In genomic region chr9:138077126-138077525, GRCh38 we compare ENCODE assay signal across 1 cellular context.
TF ChIP-seq lines count a peak whose summit lies in the region.

No MANE protein-coding gene starts in this region.

TF ChIP-seq in WTC11, 78 proteins besides CTCF, POLR2A, EP300 and RAD21 (continued from another document):
- TF ChIP-seq PRDM15 (CRISPR knock-in tag; IDR thresholded peaks at IDR 0.05) (no peak), SP1 (CRISPR knock-in tag; conservative IDR thresholded peaks at IDR 0.05) (no peak)
TF ChIP-seq in WTC11: peak in this region for 0.
